1 cellular context compared by ENCODE assay signal in genomic region chr2:28566441-28567075, GRCh38.
A peak's percentile ranks its signal among the peaks of the same experiment; 100 is the strongest.
TF ChIP-seq lines count a peak whose summit lies in the region.

No MANE protein-coding gene starts in this region.

TF ChIP-seq in K562, 482 proteins besides CTCF, POLR2A, EP300 and RAD21 (continued from another document and continues in another):
- TF ChIP-seq, protein P1, sequence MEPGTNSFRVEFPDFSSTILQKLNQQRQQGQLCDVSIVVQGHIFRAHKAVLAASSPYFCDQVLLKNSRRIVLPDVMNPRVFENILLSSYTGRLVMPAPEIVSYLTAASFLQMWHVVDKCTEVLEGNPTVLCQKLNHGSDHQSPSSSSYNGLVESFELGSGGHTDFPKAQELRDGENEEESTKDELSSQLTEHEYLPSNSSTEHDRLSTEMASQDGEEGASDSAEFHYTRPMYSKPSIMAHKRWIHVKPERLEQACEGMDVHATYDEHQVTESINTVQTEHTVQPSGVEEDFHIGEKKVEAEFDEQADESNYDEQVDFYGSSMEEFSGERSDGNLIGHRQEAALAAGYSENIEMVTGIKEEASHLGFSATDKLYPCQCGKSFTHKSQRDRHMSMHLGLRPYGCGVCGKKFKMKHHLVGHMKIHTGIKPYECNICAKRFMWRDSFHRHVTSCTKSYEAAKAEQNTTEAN (CRISPR knock-in tag; IDR thresholded peaks at IDR 0.05) = no peak
- TF ChIP-seq RUNX1 (IDR thresholded peaks at IDR 0.05; ENCODE audit: low read depth) (no peak), STAT5B (CRISPR knock-in tag; IDR thresholded peaks at IDR 0.05) (no peak), MEF2A (IDR thresholded peaks at IDR 0.05; ENCODE audit: control insufficient read depth, low read depth, low read length) (no peak), HNRNPH1 (optimal IDR thresholded peaks at IDR 0.05; ENCODE audit: low read depth, low read length) (no peak), ZNF583 (CRISPR knock-in tag; IDR thresholded peaks at IDR 0.05) (no peak), KLF16 (IDR thresholded peaks at IDR 0.05) (peak; percentile 65; the same call in 1 of the 2 replicates), ZNF436 (CRISPR knock-in tag; IDR thresholded peaks at IDR 0.05) (no peak), TSC22D4 (tag; IDR thresholded peaks at IDR 0.05) (no peak), CGGBP1 (CRISPR knock-in tag; IDR thresholded peaks at IDR 0.05) (no peak), PTBP1 (IDR thresholded peaks at IDR 0.05; ENCODE audit: low read depth, low read length) (no peak), ZNF41 (CRISPR knock-in tag; conservative IDR thresholded peaks at IDR 0.05) (no peak), NFXL1 (CRISPR knock-in tag; IDR thresholded peaks at IDR 0.05) (no peak), AFF4 (CRISPR knock-in tag; IDR thresholded peaks at IDR 0.05) (no peak), TEAD1 (CRISPR knock-in tag; IDR thresholded peaks at IDR 0.05) (0 out of 4 replicates have a peak, but pooled peaks of 1 of the 2 experiments have one; percentile 36), CTBP1 (IDR thresholded peaks at IDR 0.05; ENCODE audit: borderline replicate concordance) (peak; percentile 55), HMG20A (CRISPR knock-in tag; conservative IDR thresholded peaks at IDR 0.05) (no peak), STAT5A (IDR thresholded peaks at IDR 0.05; ENCODE audit: borderline replicate concordance, low read length) (no peak), NFRKB (IDR thresholded peaks at IDR 0.05; ENCODE audit: low read depth) (no peak), HNRNPL (IDR thresholded peaks at IDR 0.05; ENCODE audit: low read depth, low read length) (no peak), KLF1 (tag; IDR thresholded peaks at IDR 0.05) (no peak), FOS (IDR thresholded peaks at IDR 0.05; ENCODE audit: extremely low read depth, insufficient read length) (no peak), HDAC3 (IDR thresholded peaks at IDR 0.05; ENCODE audit: borderline replicate concordance, partially characterized antibody) (no peak), ETV6 (IDR thresholded peaks at IDR 0.05; ENCODE audit: borderline replicate concordance in 1 of 2, low read depth in 2 of 2, low read length in 1 of 2) (0 out of 4 replicates have a peak, but pooled peaks of 1 of the 2 experiments have one; percentile 16), ETV6 (CRISPR knock-in tag; IDR thresholded peaks at IDR 0.05; ENCODE audit: borderline replicate concordance) (no peak), RBM22 (IDR thresholded peaks at IDR 0.05; ENCODE audit: low read depth, low read length, poor library complexity, severe bottlenecking) (no peak), SAP30 (IDR thresholded peaks at IDR 0.05; ENCODE audit: borderline replicate concordance, insufficient read depth, low read depth, low read length, poor library complexity, severe bottlenecking) (no peak), NCOR1 (IDR thresholded peaks at IDR 0.05) (0 out of 2 replicates have a peak, but pooled peaks have one; percentile 14), E2F5 (CRISPR knock-in tag; IDR thresholded peaks at IDR 0.05) (no peak), HMGN3 (IDR thresholded peaks at IDR 0.05; ENCODE audit: borderline replicate concordance, extremely low read depth, insufficient read length, low read depth, low read length) (peak; percentile 62), PHF8 (IDR thresholded peaks at IDR 0.05; ENCODE audit: borderline replicate concordance, low read length) (no peak), SMARCB1 (IDR thresholded peaks at IDR 0.05; ENCODE audit: insufficient read length, low read depth) (no peak), ZNF518B (CRISPR knock-in tag; IDR thresholded peaks at IDR 0.05) (no peak), SP1 (CRISPR knock-in tag; IDR thresholded peaks at IDR 0.05) (no peak), ZNF124 (CRISPR knock-in tag; IDR thresholded peaks at IDR 0.05) (no peak), ZNF133 (CRISPR knock-in tag; IDR thresholded peaks at IDR 0.05) (no peak), ARNT (IDR thresholded peaks at IDR 0.05) (no peak), POLR2B (IDR thresholded peaks at IDR 0.05; ENCODE audit: low read depth, partially characterized antibody) (no peak), NFATC3 (IDR thresholded peaks at IDR 0.05) (no peak), ZNF282 (CRISPR knock-in tag; IDR thresholded peaks at IDR 0.05) (no peak), ZNF146 (CRISPR knock-in tag; IDR thresholded peaks at IDR 0.05; ENCODE audit: unreplicated experiment) (no peak), RBM17 (IDR thresholded peaks at IDR 0.05; ENCODE audit: borderline replicate concordance, low read depth, low read length) (no peak), TCF7 (IDR thresholded peaks at IDR 0.05; ENCODE audit: borderline replicate concordance) (0 out of 2 replicates have a peak, but pooled peaks have one; percentile 12), YY1 (IDR thresholded peaks at IDR 0.05; ENCODE audit: borderline replicate concordance in 1 of 3, control insufficient read depth in 1 of 3, extremely low read depth in 1 of 3, insufficient read depth in 3 of 3, insufficient read length in 1 of 3, insufficient replicate concordance in 2 of 3, low read depth in 1 of 3, low read length in 2 of 3) (peak in 2 of 3 experiments; percentile 20 to 47), FOSL1 (tag; conservative IDR thresholded peaks at IDR 0.05) (peak; percentile 55)
- TF ChIP-seq, protein P2, sequence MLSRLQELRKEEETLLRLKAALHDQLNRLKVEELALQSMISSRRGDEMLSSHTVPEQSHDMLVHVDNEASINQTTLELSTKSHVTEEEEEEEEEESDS (CRISPR knock-in tag; IDR thresholded peaks at IDR 0.05) = no peak
- TF ChIP-seq, protein P3, sequence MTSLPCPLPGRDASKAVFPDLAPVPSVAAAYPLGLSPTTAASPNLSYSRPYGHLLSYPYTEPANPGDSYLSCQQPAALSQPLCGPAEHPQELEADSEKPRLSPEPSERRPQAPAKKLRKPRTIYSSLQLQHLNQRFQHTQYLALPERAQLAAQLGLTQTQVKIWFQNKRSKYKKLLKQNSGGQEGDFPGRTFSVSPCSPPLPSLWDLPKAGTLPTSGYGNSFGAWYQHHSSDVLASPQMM (CRISPR knock-in tag; IDR thresholded peaks at IDR 0.05) = no peak
- TF ChIP-seq, protein P4, sequence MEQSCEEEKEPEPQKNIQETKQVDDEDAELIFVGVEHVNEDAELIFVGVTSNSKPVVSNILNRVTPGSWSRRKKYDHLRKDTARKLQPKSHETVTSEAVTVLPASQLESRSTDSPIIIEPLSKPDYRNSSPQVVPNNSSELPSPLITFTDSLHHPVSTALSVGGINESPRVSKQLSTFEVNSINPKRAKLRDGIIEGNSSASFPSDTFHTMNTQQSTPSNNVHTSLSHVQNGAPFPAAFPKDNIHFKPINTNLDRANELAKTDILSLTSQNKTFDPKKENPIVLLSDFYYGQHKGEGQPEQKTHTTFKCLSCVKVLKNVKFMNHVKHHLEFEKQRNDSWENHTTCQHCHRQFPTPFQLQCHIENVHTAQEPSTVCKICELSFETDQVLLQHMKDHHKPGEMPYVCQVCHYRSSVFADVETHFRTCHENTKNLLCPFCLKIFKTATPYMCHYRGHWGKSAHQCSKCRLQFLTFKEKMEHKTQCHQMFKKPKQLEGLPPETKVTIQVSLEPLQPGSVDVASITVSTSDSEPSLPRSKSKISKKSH (CRISPR knock-in tag; IDR thresholded peaks at IDR 0.05) = no peak
- TF ChIP-seq, protein P5, sequence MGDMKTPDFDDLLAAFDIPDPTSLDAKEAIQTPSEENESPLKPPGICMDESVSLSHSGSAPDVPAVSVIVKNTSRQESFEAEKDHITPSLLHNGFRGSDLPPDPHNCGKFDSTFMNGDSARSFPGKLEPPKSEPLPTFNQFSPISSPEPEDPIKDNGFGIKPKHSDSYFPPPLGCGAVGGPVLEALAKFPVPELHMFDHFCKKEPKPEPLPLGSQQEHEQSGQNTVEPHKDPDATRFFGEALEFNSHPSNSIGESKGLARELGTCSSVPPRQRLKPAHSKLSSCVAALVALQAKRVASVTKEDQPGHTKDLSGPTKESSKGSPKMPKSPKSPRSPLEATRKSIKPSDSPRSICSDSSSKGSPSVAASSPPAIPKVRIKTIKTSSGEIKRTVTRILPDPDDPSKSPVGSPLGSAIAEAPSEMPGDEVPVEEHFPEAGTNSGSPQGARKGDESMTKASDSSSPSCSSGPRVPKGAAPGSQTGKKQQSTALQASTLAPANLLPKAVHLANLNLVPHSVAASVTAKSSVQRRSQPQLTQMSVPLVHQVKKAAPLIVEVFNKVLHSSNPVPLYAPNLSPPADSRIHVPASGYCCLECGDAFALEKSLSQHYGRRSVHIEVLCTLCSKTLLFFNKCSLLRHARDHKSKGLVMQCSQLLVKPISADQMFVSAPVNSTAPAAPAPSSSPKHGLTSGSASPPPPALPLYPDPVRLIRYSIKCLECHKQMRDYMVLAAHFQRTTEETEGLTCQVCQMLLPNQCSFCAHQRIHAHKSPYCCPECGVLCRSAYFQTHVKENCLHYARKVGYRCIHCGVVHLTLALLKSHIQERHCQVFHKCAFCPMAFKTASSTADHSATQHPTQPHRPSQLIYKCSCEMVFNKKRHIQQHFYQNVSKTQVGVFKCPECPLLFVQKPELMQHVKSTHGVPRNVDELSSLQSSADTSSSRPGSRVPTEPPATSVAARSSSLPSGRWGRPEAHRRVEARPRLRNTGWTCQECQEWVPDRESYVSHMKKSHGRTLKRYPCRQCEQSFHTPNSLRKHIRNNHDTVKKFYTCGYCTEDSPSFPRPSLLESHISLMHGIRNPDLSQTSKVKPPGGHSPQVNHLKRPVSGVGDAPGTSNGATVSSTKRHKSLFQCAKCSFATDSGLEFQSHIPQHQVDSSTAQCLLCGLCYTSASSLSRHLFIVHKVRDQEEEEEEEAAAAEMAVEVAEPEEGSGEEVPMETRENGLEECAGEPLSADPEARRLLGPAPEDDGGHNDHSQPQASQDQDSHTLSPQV (IDR thresholded peaks at IDR 0.05) = peak; percentile 54; the same call in 1 of the 2 replicates
- TF ChIP-seq, protein P6, sequence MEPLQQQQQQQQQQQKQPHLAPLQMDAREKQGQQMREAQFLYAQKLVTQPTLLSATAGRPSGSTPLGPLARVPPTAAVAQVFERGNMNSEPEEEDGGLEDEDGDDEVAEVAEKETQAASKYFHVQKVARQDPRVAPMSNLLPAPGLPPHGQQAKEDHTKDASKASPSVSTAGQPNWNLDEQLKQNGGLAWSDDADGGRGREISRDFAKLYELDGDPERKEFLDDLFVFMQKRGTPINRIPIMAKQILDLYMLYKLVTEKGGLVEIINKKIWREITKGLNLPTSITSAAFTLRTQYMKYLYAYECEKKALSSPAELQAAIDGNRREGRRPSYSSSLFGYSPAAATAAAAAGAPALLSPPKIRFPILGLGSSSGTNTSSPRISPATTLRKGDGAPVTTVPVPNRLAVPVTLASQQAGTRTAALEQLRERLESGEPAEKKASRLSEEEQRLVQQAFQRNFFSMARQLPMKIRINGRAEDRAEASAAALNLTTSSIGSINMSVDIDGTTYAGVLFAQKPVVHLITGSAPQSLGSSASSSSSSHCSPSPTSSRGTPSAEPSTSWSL (CRISPR knock-in tag; IDR thresholded peaks at IDR 0.05; ENCODE audit: borderline replicate concordance) = no peak
